Comparison of ENCODE assay signal across 8 cellular contexts in genomic region chr3:120795017-120795648, GRCh38. TPM values are rescaled to one million over a fixed set of nuclear protein-coding genes. Genes with fewer than 3 reads are reported as not detected.
DNase-seq lines count a peak whose midpoint lies in the region; ATAC-seq and TF ChIP-seq lines count a peak whose summit lies in the region.

No MANE protein-coding gene starts in this region.

- no peak for TF ChIP-seq EP300 in neural cell (conservative IDR thresholded peaks at IDR 0.05; ENCODE audit: poor library complexity, severe bottlenecking)

- no peaks in the 10 kb centered on the region for H3F3A ChIP-seq in neural cell (ENCODE audit: insufficient read depth, low read length, poor library complexity, severe bottlenecking)

- H3K27me3 ChIP-seq in esophagus squamous epithelium (no peaks in the 10 kb centered on the region), neural cell (ENCODE audit: insufficient read depth, low read depth, low read length) (no peaks in the 10 kb centered on the region)

- 22 to 31% methylated on average over 5 of the region's 5 CpGs for WGBS in esophagus squamous epithelium, 2 donors

- H3K9ac ChIP-seq in neural cell (ENCODE audit: low read length) = no peak overlapping the region

- H4K20me1 ChIP-seq in neural cell (ENCODE audit: insufficient read depth) = no peaks in the 10 kb centered on the region

- DNase-seq in COLO668 (lab: John Stamatoyannopoulos, UW; ENCODE audit: unreplicated experiment) (peak; percentile 65), NOMO-1 treated with DMSO at 0.1 percent for 48 hours (lab: John Stamatoyannopoulos, UW; ENCODE audit: unreplicated experiment) (peak; percentile 78), esophagus squamous epithelium (lab: John Stamatoyannopoulos, UW) (peak; percentile 6)
- peak; percentile 69 for DNase-seq in activated CD8-positive, alpha-beta memory T cell treated with anti-CD3 and anti-CD28 coated beads, Interleukin-2, amount 50 U/mL, for 24 hours (ENCODE audit: extremely low read depth)
- peak; percentile 86 for DNase-seq in stimulated activated naive CD8-positive, alpha-beta T cell treated with anti-CD3 and anti-CD28 coated beads, Interleukin-15, Interleukin-2, amounts not matched to agents 100 U/mL and 50 U/mL, for 24 hours

- no peaks in the 10 kb centered on the region for H3K79me2 ChIP-seq in neural cell (replicated peaks; ENCODE audit: insufficient read depth, low read length)

- peak; percentile 59 to 88 (median 80) for TF ChIP-seq CTCF in esophagus squamous epithelium (IDR thresholded peaks at IDR 0.05)
- TF ChIP-seq CTCF in neural cell (IDR thresholded peaks at IDR 0.05; ENCODE audit: poor library complexity, severe bottlenecking) = peak; percentile 52

- no peak overlapping the region for H3K4me2 ChIP-seq in neural cell (ENCODE audit: low read length)

- H3K4me1 ChIP-seq in esophagus squamous epithelium = no peaks in the 10 kb centered on the region

- H3K9me2 ChIP-seq in neural cell (ENCODE audit: insufficient read depth, low read length) = no peaks in the 10 kb centered on the region

- H3K9me3 ChIP-seq in esophagus squamous epithelium (no peaks in the 10 kb centered on the region), neural cell (ENCODE audit: low read length) (no peaks in the 10 kb centered on the region)

- no peak for TF ChIP-seq POLR2A in esophagus squamous epithelium (IDR thresholded peaks at IDR 0.05)

- H3K4me3 ChIP-seq in esophagus squamous epithelium = no peak overlapping the region
- no peak overlapping the region for H3K4me3 ChIP-seq in neural cell (ENCODE audit: low read length)

- no peaks in the 10 kb centered on the region for H3K36me3 ChIP-seq in esophagus squamous epithelium
- no peaks in the 10 kb centered on the region for H3K36me3 ChIP-seq in neural cell (ENCODE audit: insufficient read depth, low read length)

- no peak overlapping the region for H2AFZ ChIP-seq in neural cell (ENCODE audit: low read depth, low read length)

- peak; percentile 47 for TF ChIP-seq RAD21 in neural cell (conservative IDR thresholded peaks at IDR 0.05)

- no peak overlapping the region for H3K27ac ChIP-seq in esophagus squamous epithelium
- no peak overlapping the region for H3K27ac ChIP-seq in neural cell (ENCODE audit: low read length)

- intact Hi-C loops in esophagus squamous epithelium (cut with DNase I) = loop anchor here (2.0 kb wide), 1 partner anchor 234 kb away; no protein-coding TSS in a partner anchor

- ATAC-seq in GM19438 (IDR thresholded peaks at IDR 0.05; ENCODE audit: low read depth, unreplicated experiment) = peak; percentile 87
- ATAC-seq in HG03469 (IDR thresholded peaks at IDR 0.05; ENCODE audit: unreplicated experiment) = peak; percentile 80
- ATAC-seq in stimulated activated naive CD8-positive, alpha-beta T cell treated with anti-CD3 and anti-CD28 coated beads, Interleukin-15, Interleukin-2, amounts not matched to agents 100 U/mL and 50 U/mL, for 24 hours = peak; percentile 94

TF ChIP-seq in neural cell, 6 proteins besides CTCF, POLR2A, EP300 and RAD21:
- TF ChIP-seq SMC3 (conservative IDR thresholded peaks at IDR 0.05; ENCODE audit: poor library complexity) = peak; percentile 29
- no peak for TF ChIP-seq TAF1 (IDR thresholded peaks at IDR 0.05; ENCODE audit: low read depth)
TF ChIP-seq in neural cell: peak in this region for 1.

RNA-seq across cellular contexts. Expression of gene GTF2E1, which starts 52.6 kb away (rescaled TPM):
- 10 to 100 TPM in 1 of 4 donors, 1 to 10 TPM in 3; 3.1 to 14.5 (median 8.3) TPM for total RNA-seq in esophagus squamous epithelium
- polyA plus RNA-seq in neural cell = 25.1 and 25.4 TPM in 2 replicates
- polyA minus RNA-seq in neural cell = 31.4 and 36.8 TPM in 2 replicates

RNA-seq across cellular contexts. Expression of gene RABL3, which starts 52.8 kb away (rescaled TPM):
- 10 to 100 TPM in 3 of 4 donors, 1 to 10 TPM in 1; 8.0 to 15.4 (median 13.4) TPM for total RNA-seq in esophagus squamous epithelium
- polyA plus RNA-seq in neural cell = 14.7 and 19.0 TPM in 2 replicates
- 19.2 and 23.0 TPM in 2 replicates for polyA minus RNA-seq in neural cell

Comparison
In these comparisons a context has a peak if more than half of its experiments do, and no peak if none do; other contexts are left out.
1. DNase-seq: peak in every context shown above with its lines; median percentile 86 in stimulated activated naive CD8-positive, alpha-beta T cell treated with anti-CD3 and anti-CD28 coated beads, Interleukin-15, Interleukin-2, amounts not matched to agents 100 U/mL and 50 U/mL, for 24 hours; 78 in NOMO-1 treated with DMSO at 0.1 percent for 48 hours; 69 in activated CD8-positive, alpha-beta memory T cell treated with anti-CD3 and anti-CD28 coated beads, Interleukin-2, amount 50 U/mL, for 24 hours; 65 in COLO668; 6 in esophagus squamous epithelium.